ENCODE assay signal across 22 cellular contexts in genomic region chr1:48966583-48966982, GRCh38.
"Had no signal": no experiment of that assay in that cellular context is flagged by ENCODE, and none has a peak within 500 bp of the region (broad histone marks: within the 10 kb centered on the region; RNA-seq: fewer than 3 reads in every experiment).

No MANE protein-coding gene starts in this region.

- ATAC-seq: activated T-cell treated with anti-CD3 and anti-CD28 coated beads, Interleukin-2, amount 50 U/mL, for 72 hours; mucosa of descending colon; right cardiac atrium; stimulated activated effector memory CD8-positive, alpha-beta T cell treated with anti-CD3 and anti-CD28 coated beads, Interleukin-12 subunit alpha, Interleukin-12 subunit beta, amount 100 ng/mL, for 72 hours had no signal

- DNase-seq: activated CD4-positive, alpha-beta T cell treated with anti-CD3 and anti-CD28 coated beads, Interleukin-2, amount 50 U/mL, for 1 hour; activated CD8-positive, alpha-beta memory T cell treated with anti-CD3 and anti-CD28 coated beads for 24 hours; activated CD8-positive, alpha-beta memory T cell treated with anti-CD3 and anti-CD28 coated beads, Interleukin-2, amount 50 U/mL, for 48 hours; activated effector memory CD4-positive, alpha-beta T cell treated with anti-CD3 and anti-CD28 coated beads, Interleukin-2, amount 50 U/mL, for 16 hours; activated naive CD4-positive, alpha-beta T cell treated with anti-CD3 and anti-CD28 coated beads, Interleukin-2, amount 50 U/mL, for 16 hours; activated T-cell treated with anti-CD3 and anti-CD28 coated beads, Interleukin-2, amount 50 U/mL, for 72 hours; effector CD8-positive, alpha-beta T cell; esophagus squamous epithelium; kidney; left ventricle myocardium inferior; mucosa of descending colon; naive B cell; right cardiac atrium; small intestine; stimulated activated CD4-positive, alpha-beta T cell treated with anti-CD3 and anti-CD28 coated beads, Interleukin-15, amount 100 ng/mL, for 24 hours; stimulated activated CD4-positive, alpha-beta T cell treated with anti-CD3 and anti-CD28 coated beads, Interleukin-4, amount 100 ng/mL, for 1 hour; stomach; T1000; trophoblast cell had no signal

- H3K4me3 ChIP-seq: esophagus squamous epithelium, left ventricle myocardium inferior, mucosa of descending colon, neural progenitor cell, stomach, vagina had no signal
